Comparison of ENCODE assay signal across 13 cellular contexts in the genomic region with DNA sequence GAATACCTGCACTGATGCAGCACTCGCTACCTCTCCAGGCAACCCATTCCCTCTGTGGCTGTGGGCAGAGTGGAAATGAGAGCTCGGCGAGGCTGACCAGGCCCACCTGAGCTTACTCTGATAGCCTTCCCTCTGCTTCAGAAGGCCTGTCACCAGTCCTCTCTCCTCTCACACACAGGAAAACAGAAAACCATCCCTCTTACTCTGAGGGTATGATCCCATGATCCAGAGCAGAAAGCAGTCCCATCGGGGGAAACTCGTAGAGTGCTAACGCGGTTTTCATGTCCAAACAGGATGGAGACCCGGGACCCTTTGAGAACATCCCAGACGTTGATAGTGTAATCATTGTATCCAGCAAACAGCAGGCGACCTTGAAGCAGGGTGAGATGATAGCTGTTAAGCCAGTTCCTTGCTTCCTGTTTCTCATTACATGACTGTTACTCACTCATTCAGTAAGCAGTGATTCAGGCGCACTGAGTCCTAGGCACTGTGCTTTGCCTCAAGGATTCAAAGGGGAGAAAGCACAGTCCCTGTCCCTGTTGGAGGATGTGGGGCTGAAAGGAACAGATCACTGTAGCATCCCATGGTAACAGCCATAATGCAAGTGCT. TPM values are rescaled to one million over a fixed set of nuclear protein-coding genes. Genes with fewer than 3 reads are reported as not detected.
DNase-seq lines count a peak whose midpoint lies in the region; ATAC-seq and TF ChIP-seq lines count a peak whose summit lies in the region.
"Had no signal": no experiment of that assay in that cellular context is flagged by ENCODE, and none has a peak within 500 bp of the region (broad histone marks: within the 10 kb centered on the region; RNA-seq: fewer than 3 reads in every experiment).

No MANE protein-coding gene starts in this region.

- H3K79me2 ChIP-seq in SK-N-SH (ENCODE audit: insufficient read depth): no peaks in the 10 kb centered on the region

- H3K9ac ChIP-seq in SK-N-SH: no peak overlapping the region

- peak; percentile 25 for DNase-seq in stimulated activated CD4-positive, alpha-beta T cell treated with anti-CD3 and anti-CD28 coated beads, Interleukin-1b, Interleukin-23, amount 100 ng/mL, for 48 hours
- no peak for DNase-seq in stimulated activated CD4-positive, alpha-beta T cell treated with anti-CD3 and anti-CD28 coated beads, Interleukin-4, amount 100 ng/mL, for 24 hours
- DNase-seq in SK-N-SH (no peak), fibroblast of the aortic adventitia (ENCODE audit: low read depth) (peak; percentile 28), CD14-positive monocyte (ENCODE audit: low spot score) (no peak), NCI-H2227 treated with DMSO at 0.1 percent for 48 hours (lab: John Stamatoyannopoulos, UW) (no peak), NCI-H1436 (lab: John Stamatoyannopoulos, UW) (no peak)
- DNase-seq in CD8-positive, alpha-beta T cell: no peak
- DNase-seq: anterior cingulate cortex; NCI-H510A treated with DMSO at 0.1 percent for 48 hours; occipital lobe; stimulated activated CD4-positive, alpha-beta T cell treated with anti-CD3 and anti-CD28 coated beads, Interleukin-2, amount 100 ng/mL, for 48 hours; substantia nigra had no signal

- H3K9me3 ChIP-seq in SK-N-SH: no peaks in the 10 kb centered on the region
- no peaks in the 10 kb centered on the region for H3K9me3 ChIP-seq in CD8-positive, alpha-beta T cell (ENCODE audit: low read length)

- H3K27me3 ChIP-seq in SK-N-SH (ENCODE audit: insufficient read depth): no peaks in the 10 kb centered on the region
- no peaks in the 10 kb centered on the region for H3K27me3 ChIP-seq in CD8-positive, alpha-beta T cell (ENCODE audit: insufficient read depth, low read length)

- 60% methylated on average over 11 of the region's 11 CpGs for WGBS in SK-N-SH (ENCODE audit: low lambda C conversion rate)

- no peaks in the 10 kb centered on the region for H3K27me3 Mint-ChIP-seq in CD8-positive, alpha-beta T cell (ENCODE audit: low read depth)
- H3K27me3 Mint-ChIP-seq in CD14-positive monocyte (ENCODE audit: low read depth in 3 of 3): no peaks in the 10 kb centered on the region

- peak overlapping the region in 1 of 2 experiments; percentile 58; a peak in 2 of 4 replicates for H3K27ac ChIP-seq in SK-N-SH (ENCODE audit: low read depth in 2 of 2, low read length in 1 of 2)
- H3K27ac ChIP-seq in CD8-positive, alpha-beta T cell (ENCODE audit: low read depth, low read length): no peak overlapping the region

- peaks cover 10% of the 10 kb centered on the region for H3F3A ChIP-seq in SK-N-SH (replicated peaks; ENCODE audit: insufficient read depth)

- no peak for TF ChIP-seq EP300 in SK-N-SH (IDR thresholded peaks at IDR 0.05; ENCODE audit: borderline replicate concordance in 1 of 2, low read depth in 1 of 2, low read length in 1 of 2)

- no peaks in the 10 kb centered on the region for H3K4me1 Mint-ChIP-seq in CD8-positive, alpha-beta T cell (ENCODE audit: low read depth)
- H3K4me1 Mint-ChIP-seq in CD14-positive monocyte: peaks cover 7% of the 10 kb centered on the region

- H3K4me3 ChIP-seq in SK-N-SH (ENCODE audit: low read depth in 2 of 2, low read length in 1 of 2) (no peak overlapping the region), fibroblast of the aortic adventitia (ENCODE audit: low read depth, low read length) (no peak overlapping the region)
- H3K4me3 ChIP-seq in CD8-positive, alpha-beta T cell (ENCODE audit: low read depth, low read length): no peak overlapping the region

- intact Hi-C loops in CD8-positive, alpha-beta T cell (cut with DNase I, micrococcal nuclease): no loop called here
- intact Hi-C loops in CD14-positive monocyte (cut with micrococcal nuclease): loop anchor here in 1 of 2 donors (5.0 kb wide), 1 partner anchor 37 kb away; no protein-coding TSS in a partner anchor

- H4K20me1 ChIP-seq in SK-N-SH (ENCODE audit: insufficient read depth): no peaks in the 10 kb centered on the region

- no peak overlapping the region for H3K27ac Mint-ChIP-seq in CD8-positive, alpha-beta T cell
- peak overlapping the region in 1 of 7 donors; percentile 0 for H3K27ac Mint-ChIP-seq in CD14-positive monocyte

- H3K4me3 Mint-ChIP-seq in CD8-positive, alpha-beta T cell: no peak overlapping the region
- no peak overlapping the region for H3K4me3 Mint-ChIP-seq in CD14-positive monocyte

- peak overlapping the region; percentile 9; the same call in 1 of the 2 replicates for H2AFZ ChIP-seq in SK-N-SH (ENCODE audit: low read depth)

- no peak for ATAC-seq in CD8-positive, alpha-beta T cell

- H3K36me3 ChIP-seq in SK-N-SH (replicated peaks in 1 of 2; ENCODE audit: control insufficient read depth in 1 of 2, insufficient read depth in 2 of 2, low read length in 1 of 2): peaks cover 6 to 15% of the 10 kb centered on the region in 2 experiments
- no peaks in the 10 kb centered on the region for H3K36me3 ChIP-seq in CD8-positive, alpha-beta T cell (ENCODE audit: insufficient read depth, low read length)

- no peaks in the 10 kb centered on the region for H3K9me2 ChIP-seq in SK-N-SH

- no peak for TF ChIP-seq RAD21 in SK-N-SH (IDR thresholded peaks at IDR 0.05; ENCODE audit: low read length)

- H3K4me2 ChIP-seq in SK-N-SH: 0 out of 2 replicates have a peak overlapping the region, but pooled peaks have one; percentile 12

- no peaks in the 10 kb centered on the region for H3K9me3 Mint-ChIP-seq in CD8-positive, alpha-beta T cell
- no peaks in the 10 kb centered on the region for H3K9me3 Mint-ChIP-seq in CD14-positive monocyte

- no peak for TF ChIP-seq CTCF in SK-N-SH (IDR thresholded peaks at IDR 0.05)
- no peak for TF ChIP-seq CTCF in fibroblast of the aortic adventitia (IDR thresholded peaks at IDR 0.05; ENCODE audit: insufficient read depth, low read length)
- TF ChIP-seq CTCF in CD8-positive, alpha-beta T cell (IDR thresholded peaks at IDR 0.05): no peak
- no peak for TF ChIP-seq CTCF in CD14-positive monocyte (IDR thresholded peaks at IDR 0.05)

- peaks cover 3 to 8% of the 10 kb centered on the region in 2 experiments; a peak in 2 of 4 replicates for H3K4me1 ChIP-seq in SK-N-SH (ENCODE audit: control insufficient read depth in 1 of 2, insufficient read depth in 2 of 2, low read depth in 1 of 2, low read length in 1 of 2)
- no peaks in the 10 kb centered on the region for H3K4me1 ChIP-seq in CD8-positive, alpha-beta T cell (ENCODE audit: insufficient read depth, low read length)

- CTCF ChIA-PET in SK-N-SH (lab: Yijun Ruan, JAX): no interaction called here
- CTCF ChIA-PET in CD8-positive, alpha-beta T cell (lab: Charles Lee): interaction anchor here (1.0 kb wide), 1 partner anchor 84 kb away, joined by 3 read pairs; no protein-coding TSS in a partner anchor

- H3K36me3 Mint-ChIP-seq in CD8-positive, alpha-beta T cell: peaks cover 56% of the 10 kb centered on the region
- H3K36me3 Mint-ChIP-seq in CD14-positive monocyte: no peaks in the 10 kb centered on the region

- POLR2A ChIA-PET in SK-N-SH (lab: Yijun Ruan, JAX): no interaction called here
- POLR2A ChIA-PET in CD8-positive, alpha-beta T cell (lab: Charles Lee): no interaction called here

TF ChIP-seq in SK-N-SH, 30 proteins besides CTCF, POLR2A, EP300 and RAD21:
- peak; percentile 35; the same call in 1 of the 2 replicates for TF ChIP-seq TCF12 (IDR thresholded peaks at IDR 0.05)
- peak; percentile 39; the same call in 1 of the 2 replicates for TF ChIP-seq FOSL2 (IDR thresholded peaks at IDR 0.05; ENCODE audit: borderline replicate concordance, low read depth)
- no peak for TF ChIP-seq TAF1 (IDR thresholded peaks at IDR 0.05; ENCODE audit: borderline replicate concordance, low read depth, low read length)
- TF ChIP-seq, protein P1, sequence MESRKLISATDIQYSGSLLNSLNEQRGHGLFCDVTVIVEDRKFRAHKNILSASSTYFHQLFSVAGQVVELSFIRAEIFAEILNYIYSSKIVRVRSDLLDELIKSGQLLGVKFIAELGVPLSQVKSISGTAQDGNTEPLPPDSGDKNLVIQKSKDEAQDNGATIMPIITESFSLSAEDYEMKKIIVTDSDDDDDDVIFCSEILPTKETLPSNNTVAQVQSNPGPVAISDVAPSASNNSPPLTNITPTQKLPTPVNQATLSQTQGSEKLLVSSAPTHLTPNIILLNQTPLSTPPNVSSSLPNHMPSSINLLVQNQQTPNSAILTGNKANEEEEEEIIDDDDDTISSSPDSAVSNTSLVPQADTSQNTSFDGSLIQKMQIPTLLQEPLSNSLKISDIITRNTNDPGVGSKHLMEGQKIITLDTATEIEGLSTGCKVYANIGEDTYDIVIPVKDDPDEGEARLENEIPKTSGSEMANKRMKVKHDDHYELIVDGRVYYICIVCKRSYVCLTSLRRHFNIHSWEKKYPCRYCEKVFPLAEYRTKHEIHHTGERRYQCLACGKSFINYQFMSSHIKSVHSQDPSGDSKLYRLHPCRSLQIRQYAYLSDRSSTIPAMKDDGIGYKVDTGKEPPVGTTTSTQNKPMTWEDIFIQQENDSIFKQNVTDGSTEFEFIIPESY (IDR thresholded peaks at IDR 0.05; ENCODE audit: borderline replicate concordance, low read depth): no peak

RNA-seq across cellular contexts. Expression of gene BCL2L10, which starts 11.8 kb away (rescaled TPM):
- polyA plus RNA-seq in SK-N-SH (2012; rRNA removed) (0.10 and 0.16 TPM in 2 replicates), CD14-positive monocyte (not detected)
- 0.05 and 0.08 TPM in 2 replicates for polyA plus RNA-seq in SK-N-SH (2012; cell fraction: cytosol; rRNA removed)
- polyA plus RNA-seq in SK-N-SH (2012; cell fraction: nucleus; rRNA removed): 0.68 and 1.3 TPM in 2 replicates
- not detected in 2 replicates for total RNA-seq in fibroblast of the aortic adventitia (ENCODE audit: low replicate concordance)
- under 1 TPM; 0.24 to 0.44 TPM for total RNA-seq in CD8-positive, alpha-beta T cell

Comparison
In these comparisons a context has a peak if more than half of its experiments do, and no peak if none do; other contexts are left out.
1. DNase-seq: peak in stimulated activated CD4-positive, alpha-beta T cell treated with anti-CD3 and anti-CD28 coated beads, Interleukin-1b, Interleukin-23, amount 100 ng/mL, for 48 hours (single experiment) and fibroblast of the aortic adventitia (single experiment); none in stimulated activated CD4-positive, alpha-beta T cell treated with anti-CD3 and anti-CD28 coated beads, Interleukin-4, amount 100 ng/mL, for 24 hours (single experiment), SK-N-SH (single experiment), CD8-positive, alpha-beta T cell (0 of 7), CD14-positive monocyte (single experiment), NCI-H2227 treated with DMSO at 0.1 percent for 48 hours (single experiment) and NCI-H1436 (single experiment).